Comparison of ENCODE assay signal across 17 cellular contexts in the genomic region with DNA sequence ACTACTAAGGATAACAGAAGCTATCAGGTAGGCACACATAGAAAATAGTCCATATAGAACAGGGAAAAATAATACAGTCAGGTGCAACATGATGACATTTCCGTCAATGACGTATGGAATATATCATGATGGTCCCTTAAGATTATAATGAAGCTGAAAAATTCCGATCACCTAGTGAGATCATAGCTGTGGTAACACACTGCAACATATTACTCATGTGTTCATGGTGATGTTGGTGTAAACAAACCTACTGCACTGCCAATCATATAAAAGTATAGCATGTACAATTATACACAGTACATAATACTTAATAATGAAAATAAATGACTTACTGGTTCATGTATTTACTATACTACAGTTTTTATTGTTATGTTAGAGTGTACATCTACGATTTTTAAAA.
"Had no signal": no experiment of that assay in that cellular context is flagged by ENCODE, and none has a peak within 500 bp of the region (broad histone marks: within the 10 kb centered on the region; RNA-seq: fewer than 3 reads in every experiment).

No MANE protein-coding gene starts in this region.

- H3K4me1 ChIP-seq: ascending aorta, testis, uterus had no signal

- ATAC-seq: natural killer cell had no signal

- DNase-seq: activated CD4-positive, alpha-beta T cell treated with anti-CD3 and anti-CD28 coated beads for 1 hour; activated CD4-positive, alpha-beta T cell treated with anti-CD3 and anti-CD28 coated beads, Interleukin-2, amount 50 U/mL, for 1 hour; activated CD8-positive, alpha-beta T cell treated with anti-CD3 and anti-CD28 coated beads, Interleukin-2, amount 10 ng/mL, durations not matched to agents 7 days and 5 days; activated gamma-delta T cell treated with Interleukin-2 at 50 U/mL for 16 hours; effector memory CD4-positive, alpha-beta T cell; heart right ventricle; left lung; midbrain; natural killer cell; spleen; stimulated activated CD4-positive, alpha-beta T cell treated with anti-CD3 and anti-CD28 coated beads, Interleukin-4, amount 100 ng/mL, for 1 hour; stimulated activated naive CD4-positive, alpha-beta T cell; testis; uterus had no signal

- H3K27ac ChIP-seq: ascending aorta, brain microvascular endothelial cell, esophagus muscularis mucosa, heart right ventricle, left lung, spleen, testis, uterus had no signal

- H3K9me3 ChIP-seq: ascending aorta, esophagus muscularis mucosa, heart right ventricle, left lung, spleen, testis, uterus had no signal

- H3K4me3 ChIP-seq: ascending aorta, esophagus muscularis mucosa, heart right ventricle, left lung, spleen, testis, uterus had no signal

- H3K36me3 ChIP-seq: ascending aorta, brain microvascular endothelial cell, esophagus muscularis mucosa, uterus had no signal

- H3K27me3 ChIP-seq: ascending aorta, brain microvascular endothelial cell, esophagus muscularis mucosa, heart right ventricle, left lung, spleen, testis, uterus had no signal
